21 cellular contexts compared by ENCODE assay signal in the genomic region with DNA sequence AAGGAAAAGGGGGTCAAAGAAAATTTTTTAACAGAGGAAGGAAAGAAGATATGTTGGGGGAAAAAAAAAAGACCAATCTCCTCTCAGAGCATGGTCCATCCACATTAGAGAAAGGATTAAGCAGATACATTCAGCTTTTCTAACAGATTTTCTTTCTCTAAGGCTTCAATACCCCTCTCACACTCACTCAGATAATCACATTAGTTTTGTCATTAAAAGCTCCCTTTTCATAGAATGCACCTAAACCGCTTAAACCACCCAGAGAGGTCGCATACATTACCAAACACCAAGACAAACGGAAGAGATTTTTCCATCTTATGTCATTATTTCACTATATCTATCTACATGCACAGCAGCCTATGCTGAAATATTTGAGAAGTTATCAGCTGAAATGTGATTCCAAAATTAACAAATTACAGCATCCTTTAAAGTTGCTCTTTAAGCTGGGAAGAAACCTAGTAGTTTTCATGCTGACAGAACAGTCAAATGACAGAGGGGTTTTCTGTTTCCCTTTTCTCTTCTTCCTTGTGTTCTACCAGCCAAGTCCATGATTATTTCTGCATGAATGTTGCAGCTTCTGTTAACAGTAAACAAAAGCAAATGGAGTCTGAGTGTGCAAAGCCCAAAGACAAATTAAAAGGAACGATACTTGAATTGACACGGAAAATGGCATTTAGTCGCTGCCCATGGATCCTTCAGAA. TPM values are rescaled to one million over a fixed set of nuclear protein-coding genes. Genes with fewer than 3 reads are reported as not detected.
DNase-seq lines count a peak whose midpoint lies in the region; ATAC-seq lines count a peak whose summit lies in the region.
"Had no signal": no experiment of that assay in that cellular context is flagged by ENCODE, and none has a peak within 500 bp of the region (broad histone marks: within the 10 kb centered on the region; RNA-seq: fewer than 3 reads in every experiment).

No MANE protein-coding gene starts in this region.

- no peak overlapping the region for H4K91ac ChIP-seq in neuronal stem cell (ENCODE audit: low read depth, low read length, poor library complexity)

- intact Hi-C loops in activated CD4-positive, alpha-beta T cell treated with anti-CD3 and anti-CD28 coated beads, Interleukin-2, amount 10 ng/mL, durations not matched to agents 24 days and 14 days (cut with micrococcal nuclease), result no loop called here

- no peak overlapping the region for H2BK5ac ChIP-seq in neuronal stem cell (ENCODE audit: low read length)

- H3K27ac ChIP-seq in ectodermal cell (ENCODE audit: insufficient read depth, low read depth, low read length, poor library complexity, severe bottlenecking), result peak overlapping the region; percentile 40
- H3K27ac ChIP-seq in neuronal stem cell (replicated peaks; ENCODE audit: low read length), result no peak overlapping the region
- H3K27ac ChIP-seq: C4-2B, colonic mucosa, suprapubic skin, uterus had no signal

- H3K14ac ChIP-seq in neuronal stem cell (ENCODE audit: low read length), result no peak overlapping the region

- no peak overlapping the region for H3K4me3 Mint-ChIP-seq in activated CD4-positive, alpha-beta T cell treated with anti-CD3 and anti-CD28 coated beads, Interleukin-2, amount 10 ng/mL, durations not matched to agents 24 days and 14 days
- no peak overlapping the region for H3K4me3 Mint-ChIP-seq in T-helper 2 cell treated with Interferon-gamma antibody and Interleukin-4, amounts not matched to agents 5 μg/mL and 100 μg/mL, for 36 hours
- H3K4me3 Mint-ChIP-seq: activated CD4-positive, alpha-beta T cell treated with anti-CD3 and anti-CD28 coated beads, Interleukin-2, amount 10 ng/mL, durations not matched to agents 7 days and 5 days; activated CD8-positive, alpha-beta memory T cell treated with anti-CD3 and anti-CD28 coated beads, Interleukin-2, amount 10 ng/mL, durations not matched to agents 7 days and 5 days; activated naive CD8-positive, alpha-beta T cell; naive thymus-derived CD8-positive, alpha-beta T cell had no signal

- DNase-seq in G401 (ENCODE audit: low spot score) (peak; percentile 61), NCI-H82 (lab: John Stamatoyannopoulos, UW) (peak; percentile 75), neuronal stem cell (ENCODE audit: low spot score) (peak; percentile 24), globus pallidus (ENCODE audit: low spot score) (no peak)
- no peak for DNase-seq in activated CD4-positive, alpha-beta T cell treated with anti-CD3 and anti-CD28 coated beads, Interleukin-2, amount 10 ng/mL, durations not matched to agents 24 days and 14 days
- no peak for DNase-seq in T-helper 2 cell treated with Interferon-gamma antibody and Interleukin-4, amounts not matched to agents 5 μg/mL and 100 μg/mL, for 36 hours (ENCODE audit: low spot score)
- DNase-seq: activated CD4-positive, alpha-beta T cell treated with anti-CD3 and anti-CD28 coated beads, Interleukin-2, amount 10 ng/mL, durations not matched to agents 7 days and 5 days; activated CD8-positive, alpha-beta memory T cell treated with anti-CD3 and anti-CD28 coated beads, Interleukin-2, amount 10 ng/mL, durations not matched to agents 7 days and 5 days; colonic mucosa; left colon; mesenchymal stem cell; naive thymus-derived CD8-positive, alpha-beta T cell; NCI-H748 treated with DMSO at 0.1 percent for 48 hours; PC-3; SHP77; uterus had no signal

- no peak overlapping the region for H3K27ac Mint-ChIP-seq in activated CD4-positive, alpha-beta T cell treated with anti-CD3 and anti-CD28 coated beads, Interleukin-2, amount 10 ng/mL, durations not matched to agents 24 days and 14 days
- H3K27ac Mint-ChIP-seq in T-helper 2 cell treated with Interferon-gamma antibody and Interleukin-4, amounts not matched to agents 5 μg/mL and 100 μg/mL, for 36 hours, result no peak overlapping the region
- H3K27ac Mint-ChIP-seq: activated CD4-positive, alpha-beta T cell treated with anti-CD3 and anti-CD28 coated beads, Interleukin-2, amount 10 ng/mL, durations not matched to agents 7 days and 5 days; activated CD8-positive, alpha-beta memory T cell treated with anti-CD3 and anti-CD28 coated beads, Interleukin-2, amount 10 ng/mL, durations not matched to agents 7 days and 5 days; activated naive CD8-positive, alpha-beta T cell had no signal

- H3K4ac ChIP-seq in neuronal stem cell (ENCODE audit: low read length), result no peak overlapping the region

- no peak overlapping the region for H4K8ac ChIP-seq in neuronal stem cell (ENCODE audit: low read depth, low read length)

- H3K79me1 ChIP-seq in neuronal stem cell (ENCODE audit: low read depth, low read length), result no peaks in the 10 kb centered on the region

- no peak overlapping the region for H2BK15ac ChIP-seq in neuronal stem cell (ENCODE audit: low read length)

- H2BK120ac ChIP-seq in neuronal stem cell (ENCODE audit: low read depth, low read length), result no peak overlapping the region

- H2AFZ ChIP-seq in neuronal stem cell (ENCODE audit: low read length), result peak overlapping the region; percentile 65

- in situ Hi-C loops in G401 (cut with HindIII; ENCODE audit: low sequenced_read_pairs), result no loop called here

- no peak overlapping the region for H3K4me2 ChIP-seq in neuronal stem cell (ENCODE audit: insufficient read depth, low read length, poor library complexity, severe bottlenecking)

- H2AK5ac ChIP-seq in neuronal stem cell (ENCODE audit: low read depth, low read length), result no peak overlapping the region

- H3K4me3 ChIP-seq in ectodermal cell (ENCODE audit: insufficient read depth, low read depth, low read length), result no peak overlapping the region
- no peak overlapping the region for H3K4me3 ChIP-seq in neuronal stem cell (ENCODE audit: low read length in 2 of 2)
- H3K4me3 ChIP-seq: colonic mucosa, suprapubic skin, uterus had no signal

- H3K27me3 ChIP-seq in ectodermal cell (ENCODE audit: control insufficient read depth, insufficient read depth, low read length, poor library complexity, severe bottlenecking) (no peaks in the 10 kb centered on the region), neuronal stem cell (ENCODE audit: control insufficient read depth in 3 of 3, insufficient read depth in 3 of 3, low read depth in 1 of 3, low read length in 3 of 3) (peaks cover 0 to 40% (median 0%) of the 10 kb centered on the region in 3 experiments)
- H3K27me3 ChIP-seq: colonic mucosa, suprapubic skin, uterus had no signal

- no peaks in the 10 kb centered on the region for H3K9me3 ChIP-seq in ectodermal cell (ENCODE audit: control insufficient read depth, low read length)
- H3K9me3 ChIP-seq in neuronal stem cell (replicated peaks in 1 of 2; ENCODE audit: control insufficient read depth in 2 of 2, insufficient read depth in 1 of 2, low read depth in 1 of 2, low read length in 2 of 2), result no peaks in the 10 kb centered on the region
- H3K9me3 ChIP-seq: colonic mucosa, suprapubic skin, uterus had no signal

- no peak overlapping the region for H2BK12ac ChIP-seq in neuronal stem cell (ENCODE audit: low read length)

- no peaks in the 10 kb centered on the region for H3K36me3 Mint-ChIP-seq in activated CD4-positive, alpha-beta T cell treated with anti-CD3 and anti-CD28 coated beads, Interleukin-2, amount 10 ng/mL, durations not matched to agents 24 days and 14 days (ENCODE audit: low read depth)
- H3K36me3 Mint-ChIP-seq in T-helper 2 cell treated with Interferon-gamma antibody and Interleukin-4, amounts not matched to agents 5 μg/mL and 100 μg/mL, for 36 hours (ENCODE audit: low read depth), result no peaks in the 10 kb centered on the region
- H3K36me3 Mint-ChIP-seq: activated CD8-positive, alpha-beta memory T cell treated with anti-CD3 and anti-CD28 coated beads, Interleukin-2, amount 10 ng/mL, durations not matched to agents 7 days and 5 days had no signal

- no peak for ATAC-seq in HG03442 (IDR thresholded peaks at IDR 0.05; ENCODE audit: unreplicated experiment)
- ATAC-seq: activated CD8-positive, alpha-beta memory T cell treated with anti-CD3 and anti-CD28 coated beads, Interleukin-2, amount 10 ng/mL, durations not matched to agents 7 days and 5 days; left colon; naive thymus-derived CD8-positive, alpha-beta T cell; PC-3 had no signal

- no peak overlapping the region for H3K9ac ChIP-seq in neuronal stem cell (ENCODE audit: low read depth, low read length, poor library complexity)

- no peaks in the 10 kb centered on the region for H3K9me3 Mint-ChIP-seq in activated CD4-positive, alpha-beta T cell treated with anti-CD3 and anti-CD28 coated beads, Interleukin-2, amount 10 ng/mL, durations not matched to agents 24 days and 14 days
- H3K9me3 Mint-ChIP-seq in T-helper 2 cell treated with Interferon-gamma antibody and Interleukin-4, amounts not matched to agents 5 μg/mL and 100 μg/mL, for 36 hours, result no peaks in the 10 kb centered on the region
- H3K9me3 Mint-ChIP-seq: activated CD4-positive, alpha-beta T cell treated with anti-CD3 and anti-CD28 coated beads, Interleukin-2, amount 10 ng/mL, durations not matched to agents 7 days and 5 days; naive thymus-derived CD8-positive, alpha-beta T cell had no signal

- no peaks in the 10 kb centered on the region for H3K4me1 Mint-ChIP-seq in activated CD4-positive, alpha-beta T cell treated with anti-CD3 and anti-CD28 coated beads, Interleukin-2, amount 10 ng/mL, durations not matched to agents 24 days and 14 days
- no peaks in the 10 kb centered on the region for H3K4me1 Mint-ChIP-seq in T-helper 2 cell treated with Interferon-gamma antibody and Interleukin-4, amounts not matched to agents 5 μg/mL and 100 μg/mL, for 36 hours (ENCODE audit: low read depth)
- H3K4me1 Mint-ChIP-seq: activated CD4-positive, alpha-beta T cell treated with anti-CD3 and anti-CD28 coated beads, Interleukin-2, amount 10 ng/mL, durations not matched to agents 7 days and 5 days; activated CD8-positive, alpha-beta memory T cell treated with anti-CD3 and anti-CD28 coated beads, Interleukin-2, amount 10 ng/mL, durations not matched to agents 7 days and 5 days had no signal

- 54 to 57% methylated on average over 6 of the region's 6 CpGs for WGBS in ectodermal cell, 2 experiments
- WGBS in neuronal stem cell (ENCODE audit: extremely low coverage in 2 of 2, insufficient read length in 2 of 2, insufficient replicate concordance in 1 of 2), 2 donors, result no CpG with 5 or more reads among the region's 6 CpGs

- H3K23ac ChIP-seq in neuronal stem cell (ENCODE audit: low read depth, low read length, poor library complexity), result no peak overlapping the region

- no peak overlapping the region for H3K18ac ChIP-seq in neuronal stem cell (ENCODE audit: low read length)

- no peaks in the 10 kb centered on the region for H3K27me3 Mint-ChIP-seq in activated CD4-positive, alpha-beta T cell treated with anti-CD3 and anti-CD28 coated beads, Interleukin-2, amount 10 ng/mL, durations not matched to agents 24 days and 14 days
- no peaks in the 10 kb centered on the region for H3K27me3 Mint-ChIP-seq in T-helper 2 cell treated with Interferon-gamma antibody and Interleukin-4, amounts not matched to agents 5 μg/mL and 100 μg/mL, for 36 hours (ENCODE audit: low read depth)
- H3K27me3 Mint-ChIP-seq: activated CD4-positive, alpha-beta T cell treated with anti-CD3 and anti-CD28 coated beads, Interleukin-2, amount 10 ng/mL, durations not matched to agents 7 days and 5 days; activated CD8-positive, alpha-beta memory T cell treated with anti-CD3 and anti-CD28 coated beads, Interleukin-2, amount 10 ng/mL, durations not matched to agents 7 days and 5 days; activated naive CD8-positive, alpha-beta T cell; naive thymus-derived CD8-positive, alpha-beta T cell had no signal

- peaks cover 18% of the 10 kb centered on the region for H3K4me1 ChIP-seq in ectodermal cell (ENCODE audit: control insufficient read depth, insufficient read depth, low read length)
- H3K4me1 ChIP-seq in neuronal stem cell (ENCODE audit: control insufficient read depth in 2 of 2, insufficient read depth in 1 of 2, low read depth in 1 of 2, low read length in 2 of 2), result peaks cover 7 to 17% of the 10 kb centered on the region in 2 donors
- H3K4me1 ChIP-seq: colonic mucosa, suprapubic skin, uterus had no signal

- no peaks in the 10 kb centered on the region for H3K36me3 ChIP-seq in ectodermal cell (ENCODE audit: control insufficient read depth, insufficient read depth, low read length)
- peaks cover 0 to 4% of the 10 kb centered on the region in 2 donors for H3K36me3 ChIP-seq in neuronal stem cell (replicated peaks in 1 of 2; ENCODE audit: control insufficient read depth in 2 of 2, insufficient read depth in 2 of 2, low read length in 2 of 2)
- H3K36me3 ChIP-seq: colonic mucosa, uterus had no signal

RNA-seq across cellular contexts. Expression of a gene that starts 54.7 kb away (rescaled TPM):
- total RNA-seq in G401 (2014; rRNA removed; shearing (Covaris generic)), result 34.6 and 49.1 TPM in 2 replicates
- polyA plus RNA-seq in ectodermal cell (2013, experiment 1 of 4), result 73.7 TPM
- polyA plus RNA-seq in ectodermal cell (2013, experiment 2 of 4), result 68.6 TPM
- 58.0 TPM for polyA plus RNA-seq in ectodermal cell (2013, experiment 3 of 4)
- polyA plus RNA-seq in ectodermal cell (2013, experiment 4 of 4), result 61.9 TPM
- 22.8 TPM for polyA plus RNA-seq in neuronal stem cell (2013, experiment 1 of 2)
- 21.8 TPM for polyA plus RNA-seq in neuronal stem cell (2013, experiment 2 of 2)
- 20.6 and 22.6 TPM in 2 replicates for total RNA-seq in activated CD4-positive, alpha-beta T cell treated with anti-CD3 and anti-CD28 coated beads, Interleukin-2, amount 10 ng/mL, durations not matched to agents 24 days and 14 days

RNA-seq across cellular contexts. Expression of a gene that starts 56.0 kb away (rescaled TPM):
- total RNA-seq in G401 (2014; rRNA removed; shearing (Covaris generic)), result 13.4 and 14.7 TPM in 2 replicates
- polyA plus RNA-seq in ectodermal cell (2013, experiment 1 of 4), result 27.4 TPM
- 21.1 TPM for polyA plus RNA-seq in ectodermal cell (2013, experiment 2 of 4)
- polyA plus RNA-seq in ectodermal cell (2013, experiment 3 of 4), result 18.0 TPM
- 15.0 TPM for polyA plus RNA-seq in ectodermal cell (2013, experiment 4 of 4)
- polyA plus RNA-seq in neuronal stem cell (2013, experiment 1 of 2), result 12.6 TPM
- polyA plus RNA-seq in neuronal stem cell (2013, experiment 2 of 2), result 12.1 TPM
- total RNA-seq in activated CD4-positive, alpha-beta T cell treated with anti-CD3 and anti-CD28 coated beads, Interleukin-2, amount 10 ng/mL, durations not matched to agents 24 days and 14 days, result 25.2 and 26.9 TPM in 2 replicates

Comparison
In these comparisons a context has a peak if more than half of its experiments do, and no peak if none do; other contexts are left out.
1. DNase-seq: peak in G401 (single experiment), NCI-H82 (single experiment) and neuronal stem cell (single experiment); none in globus pallidus (single experiment), activated CD4-positive, alpha-beta T cell treated with anti-CD3 and anti-CD28 coated beads, Interleukin-2, amount 10 ng/mL, durations not matched to agents 24 days and 14 days (single experiment) and T-helper 2 cell treated with Interferon-gamma antibody and Interleukin-4, amounts not matched to agents 5 μg/mL and 100 μg/mL, for 36 hours (single experiment).